20 cellular contexts compared by ENCODE assay signal in genomic region chr9:91532325-91532724, GRCh38.
DNase-seq lines count a peak whose midpoint lies in the region; ATAC-seq, FAIRE-seq and TF ChIP-seq lines count a peak whose summit lies in the region.
"Had no signal": no experiment of that assay in that cellular context is flagged by ENCODE, and none has a peak within 500 bp of the region (broad histone marks: within the 10 kb centered on the region; RNA-seq: fewer than 3 reads in every experiment).

No MANE protein-coding gene starts in this region.

- peaks cover 10% of the 10 kb centered on the region; the same call in 1 of the 2 replicates for H3K27me3 ChIP-seq in OCI-LY3 (ENCODE audit: low read depth, low read length)
- H3K27me3 ChIP-seq in bronchial epithelial cell (ENCODE audit: control insufficient read depth, insufficient read depth, low read length), result no peaks in the 10 kb centered on the region
- H3K27me3 ChIP-seq in foreskin keratinocyte, result peaks cover 2% of the 10 kb centered on the region
- H3K27me3 ChIP-seq in pancreas, result no peaks in the 10 kb centered on the region

- H3K4me2 ChIP-seq in OCI-LY3 (ENCODE audit: low read length), result 0 out of 2 replicates have a peak overlapping the region, but pooled peaks have one; percentile 9
- H3K4me2 ChIP-seq: PC-9, SK-N-SH had no signal

- H2AFZ ChIP-seq in OCI-LY3 (ENCODE audit: low read depth, low read length), result no peak overlapping the region
- H2AFZ ChIP-seq: PC-9 had no signal

- peak; percentile 8 for DNase-seq in NCI-H510A treated with DMSO at 0.1 percent for 48 hours (lab: John Stamatoyannopoulos, UW)
- no peak for DNase-seq in NCI-H510A (lab: John Stamatoyannopoulos, UW)
- peak; percentile 87 for DNase-seq in bronchial epithelial cell (ENCODE audit: low read depth)
- peak; percentile 46 to 65 for DNase-seq in foreskin keratinocyte
- DNase-seq in pancreas, result no peak
- DNase-seq: GOT3; HFFc6; KG1; MM.1S; NCI-H1930; NCI-H69; NK-92 treated with Interleukin-12 subunit alpha and Interleukin-12 subunit beta, amount 100 ng/mL, for 24 hours; PC-9; Right ventricle myocardium superior; SK-N-SH had no signal

- H3K4me1 ChIP-seq in OCI-LY3 (ENCODE audit: low read length) (peaks cover 12% of the 10 kb centered on the region), foreskin keratinocyte (peaks cover 28% of the 10 kb centered on the region), pancreas (no peaks in the 10 kb centered on the region)

- H3K36me3 ChIP-seq in OCI-LY3 (replicated peaks; ENCODE audit: low read depth, low read length), result no peaks in the 10 kb centered on the region
- H3K36me3 ChIP-seq in bronchial epithelial cell (ENCODE audit: control insufficient read depth, insufficient read depth, low read length), result no peaks in the 10 kb centered on the region
- H3K36me3 ChIP-seq in pancreas, result no peaks in the 10 kb centered on the region

- no peak for FAIRE-seq in bronchial epithelial cell (lab: Jason Lieb, UNC)
- FAIRE-seq in pancreas (lab: Jason Lieb, UNC), result no peak
- FAIRE-seq: G401.6, GM12891 had no signal

- TF ChIP-seq CTCF in OCI-LY3 (IDR thresholded peaks at IDR 0.05; ENCODE audit: low read depth, low read length), result no peak
- TF ChIP-seq CTCF in bronchial epithelial cell (IDR thresholded peaks at IDR 0.05; ENCODE audit: insufficient read depth, low read length, severe bottlenecking), result no peak
- TF ChIP-seq CTCF in foreskin keratinocyte (conservative IDR thresholded peaks at IDR 0.05), result no peak
- no peak for TF ChIP-seq CTCF in pancreas (IDR thresholded peaks at IDR 0.05)

- H3K79me2 ChIP-seq in OCI-LY3 (ENCODE audit: low read length), result no peaks in the 10 kb centered on the region

- intact Hi-C loops in pancreas (cut with DNase I), result no loop called here

- H3K27ac ChIP-seq in OCI-LY3 (ENCODE audit: low read length) (no peak overlapping the region), foreskin keratinocyte (peak overlapping the region; percentile 66), pancreas (no peak overlapping the region)
- H3K27ac ChIP-seq: PC-9 had no signal

- 90 to 94% methylated on average over 3 of the region's 3 CpGs for WGBS in pancreas, 2 donors

- no peak overlapping the region for H3K9ac ChIP-seq in OCI-LY3 (ENCODE audit: low read length)
- H3K9ac ChIP-seq: SK-N-SH had no signal

- H3K9me3 ChIP-seq in OCI-LY3 (ENCODE audit: insufficient read depth, low read length), result peaks cover 2% of the 10 kb centered on the region; the same call in 1 of the 2 replicates
- H3K9me3 ChIP-seq in pancreas, result no peaks in the 10 kb centered on the region
- H3K9me3 ChIP-seq: SK-N-SH had no signal

- H3K4me3 ChIP-seq in OCI-LY3 (ENCODE audit: low read length), result no peak overlapping the region
- no peak overlapping the region for H3K4me3 ChIP-seq in bronchial epithelial cell (ENCODE audit: low read depth, low read length)
- no peak overlapping the region for H3K4me3 ChIP-seq in pancreas
- H3K4me3 ChIP-seq: PC-9 had no signal

- ATAC-seq in foreskin keratinocyte, result peak; percentile 45
- no peak for ATAC-seq in GM21528 (IDR thresholded peaks at IDR 0.05; ENCODE audit: low FRiP score, unreplicated experiment)
- no peak for ATAC-seq in GM19351 (IDR thresholded peaks at IDR 0.05; ENCODE audit: unreplicated experiment)
- no peak for ATAC-seq in pancreas

- no peaks in the 10 kb centered on the region for H4K20me1 ChIP-seq in OCI-LY3 (ENCODE audit: insufficient read depth, low read length)

Comparison
In these comparisons a context has a peak if more than half of its experiments do, and no peak if none do; other contexts are left out.
1. DNase-seq: peak in NCI-H510A treated with DMSO at 0.1 percent for 48 hours (single experiment), bronchial epithelial cell (single experiment) and foreskin keratinocyte (2 of 2); none in NCI-H510A (single experiment) and pancreas (0 of 6).